Comparison of ENCODE assay signal across 8 cellular contexts in genomic region chr6:152952866-152953509, GRCh38. TPM values are rescaled to one million over a fixed set of nuclear protein-coding genes. Genes with fewer than 3 reads are reported as not detected.
A peak's percentile ranks its signal among the peaks of the same experiment; 100 is the strongest.
DNase-seq lines count a peak whose midpoint lies in the region; ATAC-seq, FAIRE-seq and TF ChIP-seq lines count a peak whose summit lies in the region.

No MANE protein-coding gene starts in this region.

- H3K4me3 ChIP-seq in heart right ventricle = no peak overlapping the region

- ATAC-seq in heart right ventricle (no peak), left ventricle myocardium superior (no peak), GM21515 (IDR thresholded peaks at IDR 0.05; ENCODE audit: unreplicated experiment) (no peak)

- peaks cover 13% of the 10 kb centered on the region for H3K4me1 Mint-ChIP-seq in activated T-helper 2 cell treated with anti-CD3 and anti-CD28 coated beads, Interferon-gamma antibody, Interleukin-2, Interleukin-4, amounts not matched to agents 10 μg/mL and 5 μg/mL and 100 μg/mL, durations not matched to agents 14 hours and 24 hours and 36 hours (ENCODE audit: low read depth)

- H3K36me3 ChIP-seq in heart right ventricle = no peaks in the 10 kb centered on the region

- DNase-seq in heart right ventricle (no peak), left ventricle myocardium superior (no peak), NCI-H2227 treated with DMSO at 0.1 percent for 48 hours (lab: John Stamatoyannopoulos, UW) (peak; percentile 1), renal cortical epithelial cell (ENCODE audit: low read depth) (peak; percentile 46)
- DNase-seq in activated T-helper 2 cell treated with anti-CD3 and anti-CD28 coated beads, Interferon-gamma antibody, Interleukin-2, Interleukin-4, amounts not matched to agents 10 μg/mL and 5 μg/mL and 100 μg/mL, durations not matched to agents 14 hours and 24 hours and 36 hours (ENCODE audit: low spot score) = no peak
- no peak for DNase-seq in activated CD4-positive, alpha-beta T cell treated with anti-CD3 and anti-CD28 coated beads, Interleukin-2, amount 50 U/mL, for 4 hours

- no peak overlapping the region for H3K27ac ChIP-seq in heart right ventricle

- peaks cover 0 to 29% (median 0%) of the 10 kb centered on the region in 7 donors for H3K27me3 ChIP-seq in heart right ventricle

- peaks cover 0 to 8% (median 0%) of the 10 kb centered on the region in 9 donors for H3K4me1 ChIP-seq in heart right ventricle

- intact Hi-C loops in heart right ventricle (cut with DNase I) (loop anchor here in 3 of 10 donors (5.0 to 10.0 kb wide), 3 partner anchors 69 to 398 kb away; no protein-coding TSS in a partner anchor), left ventricle myocardium superior (cut with micrococcal nuclease) (no loop called here)
- intact Hi-C loops in activated T-helper 2 cell treated with anti-CD3 and anti-CD28 coated beads, Interferon-gamma antibody, Interleukin-2, Interleukin-4, amounts not matched to agents 10 μg/mL and 5 μg/mL and 100 μg/mL, durations not matched to agents 14 hours and 24 hours and 36 hours (cut with micrococcal nuclease) = loop anchor here (1.0 to 2.0 kb wide), 4 partner anchors 30 to 89 kb away; partner anchors contain the start of gene FBXO5

- peaks cover 8% of the 10 kb centered on the region for H3K27me3 Mint-ChIP-seq in activated T-helper 2 cell treated with anti-CD3 and anti-CD28 coated beads, Interferon-gamma antibody, Interleukin-2, Interleukin-4, amounts not matched to agents 10 μg/mL and 5 μg/mL and 100 μg/mL, durations not matched to agents 14 hours and 24 hours and 36 hours (ENCODE audit: low read depth)

- no peaks in the 10 kb centered on the region for H3K9me3 Mint-ChIP-seq in activated T-helper 2 cell treated with anti-CD3 and anti-CD28 coated beads, Interferon-gamma antibody, Interleukin-2, Interleukin-4, amounts not matched to agents 10 μg/mL and 5 μg/mL and 100 μg/mL, durations not matched to agents 14 hours and 24 hours and 36 hours

- H3K36me3 Mint-ChIP-seq in activated T-helper 2 cell treated with anti-CD3 and anti-CD28 coated beads, Interferon-gamma antibody, Interleukin-2, Interleukin-4, amounts not matched to agents 10 μg/mL and 5 μg/mL and 100 μg/mL, durations not matched to agents 14 hours and 24 hours and 36 hours (ENCODE audit: low read depth) = no peaks in the 10 kb centered on the region

- TF ChIP-seq CTCF in heart right ventricle (IDR thresholded peaks at IDR 0.05) = peak in 7 of 9 donors; percentile 20 to 57 (median 52)

- H3K27ac Mint-ChIP-seq in activated T-helper 2 cell treated with anti-CD3 and anti-CD28 coated beads, Interferon-gamma antibody, Interleukin-2, Interleukin-4, amounts not matched to agents 10 μg/mL and 5 μg/mL and 100 μg/mL, durations not matched to agents 14 hours and 24 hours and 36 hours = no peak overlapping the region

- FAIRE-seq in endometrium (lab: Jason Lieb, UNC) = peak; percentile 85

- peaks cover 0 to 12% (median 0%) of the 10 kb centered on the region in 11 donors for H3K9me3 ChIP-seq in heart right ventricle

- H3K4me3 Mint-ChIP-seq in activated T-helper 2 cell treated with anti-CD3 and anti-CD28 coated beads, Interferon-gamma antibody, Interleukin-2, Interleukin-4, amounts not matched to agents 10 μg/mL and 5 μg/mL and 100 μg/mL, durations not matched to agents 14 hours and 24 hours and 36 hours (ENCODE audit: low read depth) = no peak overlapping the region

- 71 to 73% methylated on average over 7 of the region's 7 CpGs for WGBS in heart right ventricle, 2 donors

RNA-seq across cellular contexts. Expression of gene FBXO5, which starts 29.9 kb away (rescaled TPM):
- total RNA-seq in heart right ventricle (1 to 10 TPM in 9 of 10 donors, under 1 TPM in 1; 0.87 to 4.2 (median 1.6) TPM), left ventricle myocardium superior (2.4 TPM), renal cortical epithelial cell (4.6 and 12.3 TPM in 2 replicates)
- polyA plus RNA-seq in heart right ventricle = 1 to 10 TPM in 1 of 2 donors, under 1 TPM in 1; 0.80 to 1.2 TPM
- 31.4 and 34.6 TPM in 2 replicates for total RNA-seq in activated T-helper 2 cell treated with anti-CD3 and anti-CD28 coated beads, Interferon-gamma antibody, Interleukin-2, Interleukin-4, amounts not matched to agents 10 μg/mL and 5 μg/mL and 100 μg/mL, durations not matched to agents 14 hours and 24 hours and 36 hours

RNA-seq across cellular contexts. Expression of gene MTRF1L, which starts 49.5 kb away (rescaled TPM):
- total RNA-seq in heart right ventricle (10 to 100 TPM; 23.3 to 44.4 (median 26.4) TPM), left ventricle myocardium superior (30.2 TPM), renal cortical epithelial cell (20.7 and 30.5 TPM in 2 replicates)
- polyA plus RNA-seq in heart right ventricle = 10 to 100 TPM; 13.5 to 15.7 TPM
- 24.1 and 24.9 TPM in 2 replicates for total RNA-seq in activated T-helper 2 cell treated with anti-CD3 and anti-CD28 coated beads, Interferon-gamma antibody, Interleukin-2, Interleukin-4, amounts not matched to agents 10 μg/mL and 5 μg/mL and 100 μg/mL, durations not matched to agents 14 hours and 24 hours and 36 hours

Comparison
In these comparisons a context has a peak if more than half of its experiments do, and no peak if none do; other contexts are left out.
1. DNase-seq: peak in NCI-H2227 treated with DMSO at 0.1 percent for 48 hours (single experiment) and renal cortical epithelial cell (single experiment); none in heart right ventricle (0 of 2), left ventricle myocardium superior (single experiment), activated T-helper 2 cell treated with anti-CD3 and anti-CD28 coated beads, Interferon-gamma antibody, Interleukin-2, Interleukin-4, amounts not matched to agents 10 μg/mL and 5 μg/mL and 100 μg/mL, durations not matched to agents 14 hours and 24 hours and 36 hours (single experiment) and activated CD4-positive, alpha-beta T cell treated with anti-CD3 and anti-CD28 coated beads, Interleukin-2, amount 50 U/mL, for 4 hours (0 of 2).